In the genomic region with DNA sequence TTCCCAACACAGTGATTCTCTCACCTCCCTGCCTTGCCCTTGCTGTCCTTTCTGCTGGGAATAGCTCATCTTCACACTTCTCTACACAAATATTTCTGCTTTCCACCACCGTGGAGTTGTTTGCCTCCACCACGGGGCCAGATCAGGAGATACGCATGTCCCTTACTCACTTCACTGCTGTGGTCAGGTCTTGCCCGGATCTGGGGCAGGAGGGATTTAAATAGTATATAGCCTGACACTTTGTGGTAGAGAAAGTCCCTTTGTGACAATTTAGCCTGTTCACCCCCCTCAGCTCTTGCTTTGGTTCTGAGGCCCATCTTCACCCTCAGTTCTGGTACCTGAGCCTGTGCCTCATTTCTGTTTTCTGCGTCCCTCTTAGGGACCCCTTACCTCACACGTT, we compare ENCODE assay signal across 23 cellular contexts.
DNase-seq lines count a peak whose midpoint lies in the region; ATAC-seq and TF ChIP-seq lines count a peak whose summit lies in the region.
"Had no signal": no experiment of that assay in that cellular context is flagged by ENCODE, and none has a peak within 500 bp of the region (broad histone marks: within the 10 kb centered on the region; RNA-seq: fewer than 3 reads in every experiment).

No MANE protein-coding gene starts in this region.

- no peak for TF ChIP-seq CTCF in GM13977 (IDR thresholded peaks at IDR 0.05; ENCODE audit: extremely low read depth, insufficient read depth, missing control alignments)

- no peaks in the 10 kb centered on the region for H3K9me3 Mint-ChIP-seq in stimulated activated memory B cell treated with anti-CD40 and anti-IgM and Interleukin-4, amounts not matched to agents 10 μg/mL and 1 μg/mL and 100 μg/mL, for 72 hours

- H3K4me1 Mint-ChIP-seq in stimulated activated memory B cell treated with anti-CD40 and anti-IgM and Interleukin-4, amounts not matched to agents 10 μg/mL and 1 μg/mL and 100 μg/mL, for 72 hours: no peaks in the 10 kb centered on the region

- in situ Hi-C loops in GM13977 (cut with MboI; ENCODE audit: low pct_unique_long_range_greater_than_20kb, low sequenced_read_pairs, unreplicated experiment): loop anchor here (25.0 kb wide), 2 partner anchors 592 to 792 kb away; a partner anchor contains a TSS

- DNase-seq in GM13977 (ENCODE audit: low spot score) (peak; percentile 19), posterior cingulate gyrus (no peak)
- DNase-seq: activated CD4-positive, alpha-beta T cell treated with anti-CD3 and anti-CD28 coated beads, Interleukin-2, amount 10 ng/mL, durations not matched to agents 24 days and 14 days; activated naive CD4-positive, alpha-beta T cell treated with anti-CD3 and anti-CD28 coated beads, Interleukin-2, amount 50 U/mL, for 16 hours; body of pancreas; CD4-positive, CD25-positive, alpha-beta regulatory T cell; DMS79 treated with DMSO at 0.1 percent for 48 hours; H7; left ventricle myocardium inferior; NCI-H2081 treated with DMSO at 0.1 percent for 48 hours; nucleus accumbens; Peyer's patch; right lobe of liver; SK-N-SH; stimulated activated CD4-positive, alpha-beta T cell treated with anti-CD3 and anti-CD28 coated beads, Interleukin-1b, Interleukin-23, amount 100 ng/mL, for 48 hours; substantia nigra had no signal

- intact Hi-C loops in posterior cingulate gyrus (cut with DNase I): loop anchor here (10.0 kb wide), 1 partner anchor 99 kb away; no protein-coding TSS in a partner anchor

- H3K27me3 Mint-ChIP-seq in stimulated activated memory B cell treated with anti-CD40 and anti-IgM and Interleukin-4, amounts not matched to agents 10 μg/mL and 1 μg/mL and 100 μg/mL, for 72 hours: no peaks in the 10 kb centered on the region
- H3K27me3 Mint-ChIP-seq: CD4-positive, CD25-positive, alpha-beta regulatory T cell had no signal

- ATAC-seq in GM19035 (IDR thresholded peaks at IDR 0.05; ENCODE audit: unreplicated experiment): peak; percentile 60
- peak; percentile 60 for ATAC-seq in HG02610 (IDR thresholded peaks at IDR 0.05; ENCODE audit: unreplicated experiment)
- ATAC-seq in HG03565 (IDR thresholded peaks at IDR 0.05; ENCODE audit: unreplicated experiment): peak; percentile 62
- no peak for ATAC-seq in HG02970 (IDR thresholded peaks at IDR 0.05; ENCODE audit: low FRiP score, unreplicated experiment)
- ATAC-seq in activated CD4-positive, CD25-positive, alpha-beta regulatory T cell treated with anti-CD3 and anti-CD28 coated beads, Interleukin-2, amount 50 U/mL, for 24 hours: no peak
- ATAC-seq in stimulated activated memory B cell treated with anti-CD40 and anti-IgM and Interleukin-4, amounts not matched to agents 10 μg/mL and 1 μg/mL and 100 μg/mL, for 72 hours: no peak
- ATAC-seq: body of pancreas, gastroesophageal sphincter, right lobe of liver had no signal

- no peaks in the 10 kb centered on the region for H3K36me3 Mint-ChIP-seq in stimulated activated memory B cell treated with anti-CD40 and anti-IgM and Interleukin-4, amounts not matched to agents 10 μg/mL and 1 μg/mL and 100 μg/mL, for 72 hours
- H3K36me3 Mint-ChIP-seq: CD4-positive, CD25-positive, alpha-beta regulatory T cell had no signal

- no peak overlapping the region for H3K4me3 Mint-ChIP-seq in stimulated activated memory B cell treated with anti-CD40 and anti-IgM and Interleukin-4, amounts not matched to agents 10 μg/mL and 1 μg/mL and 100 μg/mL, for 72 hours
- H3K4me3 Mint-ChIP-seq: activated CD4-positive, alpha-beta T cell treated with anti-CD3 and anti-CD28 coated beads, Interleukin-2, amount 10 ng/mL, durations not matched to agents 24 days and 14 days; CD4-positive, CD25-positive, alpha-beta regulatory T cell had no signal

- no peak overlapping the region for H3K27ac Mint-ChIP-seq in stimulated activated memory B cell treated with anti-CD40 and anti-IgM and Interleukin-4, amounts not matched to agents 10 μg/mL and 1 μg/mL and 100 μg/mL, for 72 hours
- H3K27ac Mint-ChIP-seq: activated CD4-positive, alpha-beta T cell treated with anti-CD3 and anti-CD28 coated beads, Interleukin-2, amount 10 ng/mL, durations not matched to agents 24 days and 14 days; CD4-positive, CD25-positive, alpha-beta regulatory T cell had no signal

Comparison
In these comparisons a context has a peak if more than half of its experiments do, and no peak if none do; other contexts are left out.
1. ATAC-seq: peak in GM19035 (single experiment), HG02610 (single experiment) and HG03565 (single experiment); none in HG02970 (single experiment), activated CD4-positive, CD25-positive, alpha-beta regulatory T cell treated with anti-CD3 and anti-CD28 coated beads, Interleukin-2, amount 50 U/mL, for 24 hours (0 of 2) and stimulated activated memory B cell treated with anti-CD40 and anti-IgM and Interleukin-4, amounts not matched to agents 10 μg/mL and 1 μg/mL and 100 μg/mL, for 72 hours (single experiment).